ENCODE assay signal across 9 cellular contexts in genomic region chr2:96485350-96485749, GRCh38. TPM values are rescaled to one million over a fixed set of nuclear protein-coding genes. Genes with fewer than 3 reads are reported as not detected.
DNase-seq lines count a peak whose midpoint lies in the region; ATAC-seq and TF ChIP-seq lines count a peak whose summit lies in the region.
"Had no signal": no experiment of that assay in that cellular context is flagged by ENCODE, and none has a peak within 500 bp of the region (broad histone marks: within the 10 kb centered on the region; RNA-seq: fewer than 3 reads in every experiment).

No MANE protein-coding gene starts in this region.

- H3K9ac ChIP-seq in BLaER1 (no peak overlapping the region), Karpas-422 (ENCODE audit: low read length) (no peak overlapping the region), duodenal mucosa (ENCODE audit: low read depth in 1 of 2, low read length in 2 of 2) (peak overlapping the region in 1 of 2 donors; percentile 81), neural progenitor cell (no peak overlapping the region), trophoblast cell (ENCODE audit: low read length) (no peak overlapping the region)

- H2AFZ ChIP-seq in Karpas-422 (ENCODE audit: low read length) (no peak overlapping the region), neural progenitor cell (replicated peaks) (peak overlapping the region; percentile 98), trophoblast cell (ENCODE audit: insufficient read depth, low read length, poor library complexity) (no peak overlapping the region)

- no peak overlapping the region for H3K27ac ChIP-seq in BLaER1
- no peak overlapping the region for H3K27ac ChIP-seq in Karpas-422 (ENCODE audit: low read length)
- H3K27ac ChIP-seq in duodenal mucosa (ENCODE audit: low read depth, low read length) = peak overlapping the region; percentile 74
- no peak overlapping the region for H3K27ac ChIP-seq in neural progenitor cell
- no peak overlapping the region for H3K27ac ChIP-seq in trophoblast cell (ENCODE audit: low read depth, low read length)

- H3K18ac ChIP-seq in trophoblast cell (ENCODE audit: low read length) = no peak overlapping the region

- no CpG with 5 or more reads among the region's 9 CpGs for WGBS in trophoblast cell (ENCODE audit: extremely low coverage, insufficient coverage, insufficient read length)

- H3K27me3 ChIP-seq in BLaER1 (no peaks in the 10 kb centered on the region), Karpas-422 (ENCODE audit: low read length) (no peaks in the 10 kb centered on the region), duodenal mucosa (ENCODE audit: control insufficient read depth in 1 of 2, insufficient read depth in 2 of 2, low read length in 2 of 2) (no peaks in the 10 kb centered on the region), neural progenitor cell (no peaks in the 10 kb centered on the region), trophoblast cell (ENCODE audit: insufficient read depth, low read length) (no peaks in the 10 kb centered on the region)

- H3K79me2 ChIP-seq in Karpas-422 (ENCODE audit: low read length) (no peaks in the 10 kb centered on the region), neural progenitor cell (ENCODE audit: low read depth) (no peaks in the 10 kb centered on the region), trophoblast cell (ENCODE audit: control insufficient read depth, insufficient read depth, low read length, poor library complexity) (no peaks in the 10 kb centered on the region)

- no peaks in the 10 kb centered on the region for H3K36me3 Mint-ChIP-seq in neural progenitor cell
- H3K36me3 Mint-ChIP-seq in progenitor cell of endocrine pancreas (ENCODE audit: insufficient read depth) = no peaks in the 10 kb centered on the region

- H2AK5ac ChIP-seq in trophoblast cell (ENCODE audit: low read length) = no peak overlapping the region

- no peaks in the 10 kb centered on the region for H3K9me2 ChIP-seq in Karpas-422 (replicated peaks; ENCODE audit: insufficient read depth, low read length)

- H3K4me1 ChIP-seq in BLaER1 = peaks cover 16% of the 10 kb centered on the region
- peaks cover 11% of the 10 kb centered on the region for H3K4me1 ChIP-seq in Karpas-422 (ENCODE audit: low read length)
- peaks cover 7 to 17% of the 10 kb centered on the region in 2 donors for H3K4me1 ChIP-seq in duodenal mucosa (ENCODE audit: control insufficient read depth in 1 of 2, insufficient read depth in 2 of 2, low read length in 2 of 2)
- H3K4me1 ChIP-seq in neural progenitor cell = peaks cover 4% of the 10 kb centered on the region
- H3K4me1 ChIP-seq in trophoblast cell (ENCODE audit: control insufficient read depth in 1 of 2, insufficient read depth in 2 of 2, low read length in 2 of 2) = peaks cover 0 to 3% of the 10 kb centered on the region in 2 experiments

- H3K36me3 ChIP-seq in BLaER1 = no peaks in the 10 kb centered on the region
- H3K36me3 ChIP-seq in Karpas-422 (ENCODE audit: insufficient read depth, low read length) = no peaks in the 10 kb centered on the region
- H3K36me3 ChIP-seq in duodenal mucosa (ENCODE audit: control insufficient read depth in 1 of 2, insufficient read depth in 2 of 2, low read length in 2 of 2) = no peaks in the 10 kb centered on the region
- no peaks in the 10 kb centered on the region for H3K36me3 ChIP-seq in neural progenitor cell
- no peaks in the 10 kb centered on the region for H3K36me3 ChIP-seq in trophoblast cell (ENCODE audit: control insufficient read depth in 1 of 2, insufficient read depth in 2 of 2, low read length in 2 of 2)

- H3K23ac ChIP-seq in trophoblast cell (ENCODE audit: low read length) = no peak overlapping the region

- H2BK5ac ChIP-seq in trophoblast cell (ENCODE audit: low read depth, low read length, poor library complexity) = no peak overlapping the region

- H3K27ac Mint-ChIP-seq in neural progenitor cell (peak overlapping the region; percentile 53), progenitor cell of endocrine pancreas (no peak overlapping the region)

- H2BK12ac ChIP-seq in trophoblast cell (ENCODE audit: low read length) = no peak overlapping the region

- H4K20me1 ChIP-seq in BLaER1 (no peaks in the 10 kb centered on the region), Karpas-422 (ENCODE audit: insufficient read depth, low read depth, low read length) (no peaks in the 10 kb centered on the region), neural progenitor cell (ENCODE audit: low read depth) (no peaks in the 10 kb centered on the region)

- H3K9me3 Mint-ChIP-seq in neural progenitor cell = peaks cover 7% of the 10 kb centered on the region
- H3K9me3 Mint-ChIP-seq in progenitor cell of endocrine pancreas (ENCODE audit: low read depth) = no peaks in the 10 kb centered on the region

- H3K4me2 ChIP-seq in BLaER1 = peak overlapping the region; percentile 74
- peak overlapping the region; percentile 68 for H3K4me2 ChIP-seq in Karpas-422 (ENCODE audit: low read depth, low read length, poor library complexity, severe bottlenecking)
- peak overlapping the region; percentile 35 for H3K4me2 ChIP-seq in neural progenitor cell
- no peak overlapping the region for H3K4me2 ChIP-seq in trophoblast cell (ENCODE audit: low read length)

- H2BK120ac ChIP-seq in trophoblast cell (ENCODE audit: insufficient read depth, low read length, poor library complexity) = no peak overlapping the region

- H3K4ac ChIP-seq in trophoblast cell (ENCODE audit: low read depth, low read length) = no peak overlapping the region

- no peak for ATAC-seq in HG03025 (IDR thresholded peaks at IDR 0.05; ENCODE audit: low FRiP score, unreplicated experiment)

- no peak overlapping the region for H4K91ac ChIP-seq in trophoblast cell (ENCODE audit: low read depth, low read length)

- TF ChIP-seq CTCF in neural progenitor cell (IDR thresholded peaks at IDR 0.05) (no peak), progenitor cell of endocrine pancreas (IDR thresholded peaks at IDR 0.05; ENCODE audit: unreplicated experiment) (no peak)

- no peaks in the 10 kb centered on the region for H3F3A ChIP-seq in neural progenitor cell (ENCODE audit: low read depth)

- H3K4me3 Mint-ChIP-seq in neural progenitor cell = no peak overlapping the region
- H3K4me3 Mint-ChIP-seq in progenitor cell of endocrine pancreas (ENCODE audit: low read depth) = no peak overlapping the region

- H3K79me1 ChIP-seq in trophoblast cell (ENCODE audit: low read length) = no peaks in the 10 kb centered on the region

- H3K9me3 ChIP-seq in BLaER1 = peaks cover 5% of the 10 kb centered on the region; the same call in 1 of the 2 replicates
- no peaks in the 10 kb centered on the region for H3K9me3 ChIP-seq in Karpas-422 (ENCODE audit: low read length)
- no peaks in the 10 kb centered on the region for H3K9me3 ChIP-seq in duodenal mucosa (ENCODE audit: control insufficient read depth in 1 of 2, low read length in 2 of 2)
- H3K9me3 ChIP-seq in neural progenitor cell (ENCODE audit: low read depth) = no peaks in the 10 kb centered on the region
- no peaks in the 10 kb centered on the region for H3K9me3 ChIP-seq in trophoblast cell (ENCODE audit: insufficient read depth, low read depth, low read length)

- no peak overlapping the region for H3K14ac ChIP-seq in trophoblast cell (ENCODE audit: low read length)

- DNase-seq in Karpas-422 (no peak), neural progenitor cell (ENCODE audit: low spot score) (no peak), activated gamma-delta T cell (lab: John Stamatoyannopoulos, UW) (no peak), progenitor cell of endocrine pancreas (ENCODE audit: low spot score, unreplicated experiment) (no peak), trophoblast cell (no peak)
- DNase-seq: NCI-H226 had no signal

- H3K4me1 Mint-ChIP-seq in neural progenitor cell (peaks cover 10% of the 10 kb centered on the region), progenitor cell of endocrine pancreas (ENCODE audit: low read depth) (peaks cover 6% of the 10 kb centered on the region)

- peaks cover 11% of the 10 kb centered on the region for H3K27me3 Mint-ChIP-seq in neural progenitor cell (ENCODE audit: insufficient read depth, low read depth)
- peaks cover 15% of the 10 kb centered on the region for H3K27me3 Mint-ChIP-seq in progenitor cell of endocrine pancreas

- no peak overlapping the region for H4K12ac ChIP-seq in trophoblast cell (ENCODE audit: low read depth, low read length)

- no peak overlapping the region for H3K4me3 ChIP-seq in BLaER1
- peak overlapping the region; percentile 60; the same call in 1 of the 2 replicates for H3K4me3 ChIP-seq in Karpas-422 (ENCODE audit: low read length)
- H3K4me3 ChIP-seq in duodenal mucosa (ENCODE audit: low read depth in 1 of 2, low read length in 2 of 2) = peak overlapping the region; percentile 82 to 90
- H3K4me3 ChIP-seq in neural progenitor cell = no peak overlapping the region
- no peak overlapping the region for H3K4me3 ChIP-seq in trophoblast cell (ENCODE audit: low read depth, low read length)

- no peak overlapping the region for H4K8ac ChIP-seq in trophoblast cell (ENCODE audit: low read depth, low read length)

RNA-seq across cellular contexts. Expression of gene NEURL3, which starts 19.8 kb away (rescaled TPM):
- not detected in 2 replicates for total RNA-seq in Karpas-422 (2014; rRNA removed; shearing (Covaris generic); ENCODE audit: low replicate concordance)
- total RNA-seq in neural progenitor cell (ENCODE audit: low replicate concordance) = 0.12 TPM in 1 of 2 replicates, not detected in the other
- total RNA-seq in progenitor cell of endocrine pancreas = 0.78 and 0.86 TPM in 2 replicates
- polyA plus RNA-seq in trophoblast cell (2013) = 0.47 and 0.51 TPM in 2 replicates

RNA-seq across cellular contexts. Expression of gene ARID5A, which starts 51.2 kb away (rescaled TPM):
- total RNA-seq in Karpas-422 (2014; rRNA removed; shearing (Covaris generic); ENCODE audit: low replicate concordance) = 1.8 and 2.4 TPM in 2 replicates
- 0.75 and 2.4 TPM in 2 replicates for total RNA-seq in neural progenitor cell (ENCODE audit: low replicate concordance)
- 7.1 and 7.7 TPM in 2 replicates for total RNA-seq in progenitor cell of endocrine pancreas
- polyA plus RNA-seq in trophoblast cell (2013) = 1.3 and 1.4 TPM in 2 replicates

Comparison
In these comparisons a context has a peak if more than half of its experiments do, and no peak if none do; other contexts are left out.
1. H3K4me3 ChIP-seq: peak in Karpas-422 (single experiment) and duodenal mucosa (2 of 2); none in BLaER1 (single experiment), neural progenitor cell (single experiment) and trophoblast cell (single experiment).